Comparison of ENCODE assay signal across 1 cellular context in the genomic region with DNA sequence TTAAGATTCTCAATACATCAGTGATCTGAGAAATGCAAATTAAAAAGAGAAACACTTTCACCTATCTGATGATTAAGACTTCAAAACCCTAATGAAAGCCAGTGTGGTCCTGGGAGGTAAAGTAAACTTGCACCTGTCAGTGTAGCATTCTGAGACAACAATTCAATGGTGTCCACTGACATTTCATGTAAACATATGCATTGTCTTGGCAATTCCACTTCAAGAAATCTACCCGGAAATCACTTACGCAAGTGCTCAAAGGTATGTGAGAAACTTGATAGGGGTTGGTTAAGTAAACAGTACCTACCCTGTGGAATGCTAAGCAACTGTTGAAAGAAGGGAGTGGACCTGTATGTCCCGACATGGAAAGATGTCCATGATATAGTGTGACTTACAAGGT.
TF ChIP-seq lines count a peak whose summit lies in the region.

No MANE protein-coding gene starts in this region.

TF ChIP-seq in HepG2, 621 proteins besides CTCF, POLR2A, EP300 and RAD21 (continued from another document):
- TF ChIP-seq, protein P1, sequence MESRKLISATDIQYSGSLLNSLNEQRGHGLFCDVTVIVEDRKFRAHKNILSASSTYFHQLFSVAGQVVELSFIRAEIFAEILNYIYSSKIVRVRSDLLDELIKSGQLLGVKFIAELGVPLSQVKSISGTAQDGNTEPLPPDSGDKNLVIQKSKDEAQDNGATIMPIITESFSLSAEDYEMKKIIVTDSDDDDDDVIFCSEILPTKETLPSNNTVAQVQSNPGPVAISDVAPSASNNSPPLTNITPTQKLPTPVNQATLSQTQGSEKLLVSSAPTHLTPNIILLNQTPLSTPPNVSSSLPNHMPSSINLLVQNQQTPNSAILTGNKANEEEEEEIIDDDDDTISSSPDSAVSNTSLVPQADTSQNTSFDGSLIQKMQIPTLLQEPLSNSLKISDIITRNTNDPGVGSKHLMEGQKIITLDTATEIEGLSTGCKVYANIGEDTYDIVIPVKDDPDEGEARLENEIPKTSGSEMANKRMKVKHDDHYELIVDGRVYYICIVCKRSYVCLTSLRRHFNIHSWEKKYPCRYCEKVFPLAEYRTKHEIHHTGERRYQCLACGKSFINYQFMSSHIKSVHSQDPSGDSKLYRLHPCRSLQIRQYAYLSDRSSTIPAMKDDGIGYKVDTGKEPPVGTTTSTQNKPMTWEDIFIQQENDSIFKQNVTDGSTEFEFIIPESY (CRISPR knock-in tag; IDR thresholded peaks at IDR 0.05) = no peak
- TF ChIP-seq, protein P2, sequence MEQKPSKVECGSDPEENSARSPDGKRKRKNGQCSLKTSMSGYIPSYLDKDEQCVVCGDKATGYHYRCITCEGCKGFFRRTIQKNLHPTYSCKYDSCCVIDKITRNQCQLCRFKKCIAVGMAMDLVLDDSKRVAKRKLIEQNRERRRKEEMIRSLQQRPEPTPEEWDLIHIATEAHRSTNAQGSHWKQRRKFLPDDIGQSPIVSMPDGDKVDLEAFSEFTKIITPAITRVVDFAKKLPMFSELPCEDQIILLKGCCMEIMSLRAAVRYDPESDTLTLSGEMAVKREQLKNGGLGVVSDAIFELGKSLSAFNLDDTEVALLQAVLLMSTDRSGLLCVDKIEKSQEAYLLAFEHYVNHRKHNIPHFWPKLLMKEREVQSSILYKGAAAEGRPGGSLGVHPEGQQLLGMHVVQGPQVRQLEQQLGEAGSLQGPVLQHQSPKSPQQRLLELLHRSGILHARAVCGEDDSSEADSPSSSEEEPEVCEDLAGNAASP (CRISPR knock-in tag; IDR thresholded peaks at IDR 0.05; ENCODE audit: borderline replicate concordance) = no peak
- 0 out of 2 replicates have a peak, but pooled peaks have one; percentile 41 for TF ChIP-seq THAP11 (CRISPR knock-in tag; IDR thresholded peaks at IDR 0.05)
- TF ChIP-seq FOXK1 (CRISPR knock-in tag; IDR thresholded peaks at IDR 0.05; ENCODE audit: borderline replicate concordance, low read depth) = peak; percentile 22; the same call in 1 of the 2 replicates
- TF ChIP-seq EED (CRISPR knock-in tag; IDR thresholded peaks at IDR 0.05) = no peak
- no peak for TF ChIP-seq ZNF382 (CRISPR knock-in tag; IDR thresholded peaks at IDR 0.05; ENCODE audit: borderline replicate concordance)
- no peak for TF ChIP-seq PHF5A (CRISPR knock-in tag; IDR thresholded peaks at IDR 0.05; ENCODE audit: low read depth, unreplicated experiment)
- TF ChIP-seq NFYB (CRISPR knock-in tag; IDR thresholded peaks at IDR 0.05) = no peak
- TF ChIP-seq, protein P3, sequence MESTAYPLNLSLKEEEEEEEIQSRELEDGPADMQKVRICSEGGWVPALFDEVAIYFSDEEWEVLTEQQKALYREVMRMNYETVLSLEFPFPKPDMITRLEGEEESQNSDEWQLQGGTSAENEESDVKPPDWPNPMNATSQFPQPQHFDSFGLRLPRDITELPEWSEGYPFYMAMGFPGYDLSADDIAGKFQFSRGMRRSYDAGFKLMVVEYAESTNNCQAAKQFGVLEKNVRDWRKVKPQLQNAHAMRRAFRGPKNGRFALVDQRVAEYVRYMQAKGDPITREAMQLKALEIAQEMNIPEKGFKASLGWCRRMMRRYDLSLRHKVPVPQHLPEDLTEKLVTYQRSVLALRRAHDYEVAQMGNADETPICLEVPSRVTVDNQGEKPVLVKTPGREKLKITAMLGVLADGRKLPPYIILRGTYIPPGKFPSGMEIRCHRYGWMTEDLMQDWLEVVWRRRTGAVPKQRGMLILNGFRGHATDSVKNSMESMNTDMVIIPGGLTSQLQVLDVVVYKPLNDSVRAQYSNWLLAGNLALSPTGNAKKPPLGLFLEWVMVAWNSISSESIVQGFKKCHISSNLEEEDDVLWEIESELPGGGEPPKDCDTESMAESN (CRISPR knock-in tag; conservative IDR thresholded peaks at IDR 0.05) = no peak
- 0 out of 2 replicates have a peak, but pooled peaks have one; percentile 48 for TF ChIP-seq TARDBP (CRISPR knock-in tag; IDR thresholded peaks at IDR 0.05)
- peak; percentile 49; the same call in 1 of the 2 replicates for TF ChIP-seq HMG20A (CRISPR knock-in tag; IDR thresholded peaks at IDR 0.05; ENCODE audit: borderline replicate concordance)
- no peak for TF ChIP-seq ZFP41 (CRISPR knock-in tag; IDR thresholded peaks at IDR 0.05; ENCODE audit: borderline replicate concordance)
- TF ChIP-seq, protein P4, sequence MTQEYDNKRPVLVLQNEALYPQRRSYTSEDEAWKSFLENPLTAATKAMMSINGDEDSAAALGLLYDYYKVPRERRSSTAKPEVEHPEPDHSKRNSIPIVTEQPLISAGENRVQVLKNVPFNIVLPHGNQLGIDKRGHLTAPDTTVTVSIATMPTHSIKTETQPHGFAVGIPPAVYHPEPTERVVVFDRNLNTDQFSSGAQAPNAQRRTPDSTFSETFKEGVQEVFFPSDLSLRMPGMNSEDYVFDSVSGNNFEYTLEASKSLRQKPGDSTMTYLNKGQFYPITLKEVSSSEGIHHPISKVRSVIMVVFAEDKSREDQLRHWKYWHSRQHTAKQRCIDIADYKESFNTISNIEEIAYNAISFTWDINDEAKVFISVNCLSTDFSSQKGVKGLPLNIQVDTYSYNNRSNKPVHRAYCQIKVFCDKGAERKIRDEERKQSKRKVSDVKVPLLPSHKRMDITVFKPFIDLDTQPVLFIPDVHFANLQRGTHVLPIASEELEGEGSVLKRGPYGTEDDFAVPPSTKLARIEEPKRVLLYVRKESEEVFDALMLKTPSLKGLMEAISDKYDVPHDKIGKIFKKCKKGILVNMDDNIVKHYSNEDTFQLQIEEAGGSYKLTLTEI (CRISPR knock-in tag; conservative IDR thresholded peaks at IDR 0.05) = no peak
- TF ChIP-seq, protein P5, sequence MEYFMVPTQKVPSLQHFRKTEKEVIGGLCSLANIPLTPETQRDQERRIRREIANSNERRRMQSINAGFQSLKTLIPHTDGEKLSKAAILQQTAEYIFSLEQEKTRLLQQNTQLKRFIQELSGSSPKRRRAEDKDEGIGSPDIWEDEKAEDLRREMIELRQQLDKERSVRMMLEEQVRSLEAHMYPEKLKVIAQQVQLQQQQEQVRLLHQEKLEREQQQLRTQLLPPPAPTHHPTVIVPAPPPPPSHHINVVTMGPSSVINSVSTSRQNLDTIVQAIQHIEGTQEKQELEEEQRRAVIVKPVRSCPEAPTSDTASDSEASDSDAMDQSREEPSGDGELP (IDR thresholded peaks at IDR 0.05; ENCODE audit: borderline replicate concordance, low read depth) = no peak
- no peak for TF ChIP-seq ZSCAN12 (CRISPR knock-in tag; IDR thresholded peaks at IDR 0.05)
- TF ChIP-seq, protein P6, sequence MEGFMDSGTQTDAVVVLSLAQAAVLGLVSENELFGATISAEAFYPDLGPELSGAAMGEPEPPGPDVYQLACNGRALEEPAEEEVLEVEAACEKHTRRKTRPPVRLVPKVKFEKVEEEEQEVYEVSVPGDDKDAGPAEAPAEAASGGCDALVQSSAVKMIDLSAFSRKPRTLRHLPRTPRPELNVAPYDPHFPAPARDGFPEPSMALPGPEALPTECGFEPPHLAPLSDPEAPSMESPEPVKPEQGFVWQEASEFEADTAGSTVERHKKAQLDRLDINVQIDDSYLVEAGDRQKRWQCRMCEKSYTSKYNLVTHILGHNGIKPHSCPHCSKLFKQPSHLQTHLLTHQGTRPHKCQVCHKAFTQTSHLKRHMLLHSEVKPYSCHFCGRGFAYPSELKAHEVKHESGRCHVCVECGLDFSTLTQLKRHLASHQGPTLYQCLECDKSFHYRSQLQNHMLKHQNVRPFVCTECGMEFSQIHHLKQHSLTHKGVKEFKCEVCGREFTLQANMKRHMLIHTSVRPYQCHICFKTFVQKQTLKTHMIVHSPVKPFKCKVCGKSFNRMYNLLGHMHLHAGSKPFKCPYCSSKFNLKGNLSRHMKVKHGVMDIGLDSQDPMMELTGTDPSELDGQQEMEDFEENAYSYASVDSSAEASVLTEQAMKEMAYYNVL (CRISPR knock-in tag; IDR thresholded peaks at IDR 0.05; ENCODE audit: borderline replicate concordance) = no peak
- TF ChIP-seq TBX3 (IDR thresholded peaks at IDR 0.05; ENCODE audit: borderline replicate concordance) = no peak
- TF ChIP-seq NR2F6 (IDR thresholded peaks at IDR 0.05) = no peak
- TF ChIP-seq NR2F6 (CRISPR knock-in tag; IDR thresholded peaks at IDR 0.05) = 0 out of 2 replicates have a peak, but pooled peaks have one; percentile 26
- TF ChIP-seq ZBTB20 (CRISPR knock-in tag; IDR thresholded peaks at IDR 0.05; ENCODE audit: borderline replicate concordance, low read depth) = 0 out of 2 replicates have a peak, but pooled peaks have one; percentile 49
- TF ChIP-seq, protein P7, sequence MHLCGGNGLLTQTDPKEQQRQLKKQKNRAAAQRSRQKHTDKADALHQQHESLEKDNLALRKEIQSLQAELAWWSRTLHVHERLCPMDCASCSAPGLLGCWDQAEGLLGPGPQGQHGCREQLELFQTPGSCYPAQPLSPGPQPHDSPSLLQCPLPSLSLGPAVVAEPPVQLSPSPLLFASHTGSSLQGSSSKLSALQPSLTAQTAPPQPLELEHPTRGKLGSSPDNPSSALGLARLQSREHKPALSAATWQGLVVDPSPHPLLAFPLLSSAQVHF (CRISPR knock-in tag; IDR thresholded peaks at IDR 0.05) = no peak
- TF ChIP-seq ZSCAN22 (CRISPR knock-in tag; IDR thresholded peaks at IDR 0.05) = no peak
- TF ChIP-seq SOX6 (IDR thresholded peaks at IDR 0.05) = no peak
- TF ChIP-seq SOX6 (CRISPR knock-in tag; IDR thresholded peaks at IDR 0.05) = peak; percentile 97
- TF ChIP-seq, protein P8, sequence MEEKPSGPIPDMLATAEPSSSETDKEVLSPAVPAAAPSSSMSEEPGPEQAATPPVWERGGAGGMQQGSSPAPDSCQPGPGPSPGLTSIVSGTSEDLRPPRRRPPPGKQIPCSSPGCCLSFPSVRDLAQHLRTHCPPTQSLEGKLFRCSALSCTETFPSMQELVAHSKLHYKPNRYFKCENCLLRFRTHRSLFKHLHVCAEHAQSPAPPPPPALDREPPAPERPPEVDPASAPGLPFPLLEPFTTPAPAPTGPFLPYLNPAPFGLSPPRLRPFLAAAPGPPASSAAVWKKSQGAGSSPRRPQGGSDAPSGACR (CRISPR knock-in tag; IDR thresholded peaks at IDR 0.05) = no peak
- TF ChIP-seq ZNF530 (CRISPR knock-in tag; IDR thresholded peaks at IDR 0.05; ENCODE audit: low read depth) = no peak
- TF ChIP-seq NR3C1 (CRISPR knock-in tag; IDR thresholded peaks at IDR 0.05) = no peak
- no peak for TF ChIP-seq PAF1 (CRISPR knock-in tag; IDR thresholded peaks at IDR 0.05)
- no peak for TF ChIP-seq FOXP1 (IDR thresholded peaks at IDR 0.05)
- peak; percentile 69; the same call in 1 of the 2 replicates for TF ChIP-seq FOXP1 (CRISPR knock-in tag; IDR thresholded peaks at IDR 0.05)
- peak; percentile 80 for TF ChIP-seq NCOA2 (CRISPR knock-in tag; IDR thresholded peaks at IDR 0.05)
- TF ChIP-seq CREM (IDR thresholded peaks at IDR 0.05) = peak; percentile 32; the same call in 1 of the 2 replicates
- TF ChIP-seq CREM (CRISPR knock-in tag; IDR thresholded peaks at IDR 0.05) = no peak
- TF ChIP-seq CEBPG (CRISPR knock-in tag; IDR thresholded peaks at IDR 0.05) = peak; percentile 83
- TF ChIP-seq ZNF33A (CRISPR knock-in tag; IDR thresholded peaks at IDR 0.05; ENCODE audit: borderline replicate concordance) = no peak
- TF ChIP-seq HOXA7 (CRISPR knock-in tag; IDR thresholded peaks at IDR 0.05) = no peak
- no peak for TF ChIP-seq ZC3H4 (CRISPR knock-in tag; IDR thresholded peaks at IDR 0.05; ENCODE audit: borderline replicate concordance)
- peak; percentile 60; the same call in 1 of the 2 replicates for TF ChIP-seq ZNF331 (CRISPR knock-in tag; IDR thresholded peaks at IDR 0.05)
- TF ChIP-seq, protein P9, sequence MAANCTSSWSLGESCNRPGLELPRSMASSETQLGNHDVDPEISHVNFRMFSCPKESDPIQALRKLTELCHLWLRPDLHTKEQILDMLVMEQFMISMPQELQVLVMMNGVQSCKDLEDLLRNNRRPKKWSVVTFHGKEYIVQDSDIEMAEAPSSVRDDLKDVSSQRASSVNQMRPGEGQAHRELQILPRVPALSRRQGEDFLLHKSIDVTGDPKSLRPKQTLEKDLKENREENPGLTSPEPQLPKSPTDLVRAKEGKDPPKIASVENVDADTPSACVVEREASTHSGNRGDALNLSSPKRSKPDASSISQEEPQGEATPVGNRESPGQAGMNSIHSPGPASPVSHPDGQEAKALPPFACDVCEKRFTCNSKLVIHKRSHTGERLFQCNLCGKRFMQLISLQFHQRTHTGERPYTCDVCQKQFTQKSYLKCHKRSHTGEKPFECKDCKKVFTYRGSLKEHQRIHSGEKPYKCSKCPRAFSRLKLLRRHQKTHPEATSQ (CRISPR knock-in tag; IDR thresholded peaks at IDR 0.05; ENCODE audit: borderline replicate concordance) = no peak
- TF ChIP-seq, protein P10, sequence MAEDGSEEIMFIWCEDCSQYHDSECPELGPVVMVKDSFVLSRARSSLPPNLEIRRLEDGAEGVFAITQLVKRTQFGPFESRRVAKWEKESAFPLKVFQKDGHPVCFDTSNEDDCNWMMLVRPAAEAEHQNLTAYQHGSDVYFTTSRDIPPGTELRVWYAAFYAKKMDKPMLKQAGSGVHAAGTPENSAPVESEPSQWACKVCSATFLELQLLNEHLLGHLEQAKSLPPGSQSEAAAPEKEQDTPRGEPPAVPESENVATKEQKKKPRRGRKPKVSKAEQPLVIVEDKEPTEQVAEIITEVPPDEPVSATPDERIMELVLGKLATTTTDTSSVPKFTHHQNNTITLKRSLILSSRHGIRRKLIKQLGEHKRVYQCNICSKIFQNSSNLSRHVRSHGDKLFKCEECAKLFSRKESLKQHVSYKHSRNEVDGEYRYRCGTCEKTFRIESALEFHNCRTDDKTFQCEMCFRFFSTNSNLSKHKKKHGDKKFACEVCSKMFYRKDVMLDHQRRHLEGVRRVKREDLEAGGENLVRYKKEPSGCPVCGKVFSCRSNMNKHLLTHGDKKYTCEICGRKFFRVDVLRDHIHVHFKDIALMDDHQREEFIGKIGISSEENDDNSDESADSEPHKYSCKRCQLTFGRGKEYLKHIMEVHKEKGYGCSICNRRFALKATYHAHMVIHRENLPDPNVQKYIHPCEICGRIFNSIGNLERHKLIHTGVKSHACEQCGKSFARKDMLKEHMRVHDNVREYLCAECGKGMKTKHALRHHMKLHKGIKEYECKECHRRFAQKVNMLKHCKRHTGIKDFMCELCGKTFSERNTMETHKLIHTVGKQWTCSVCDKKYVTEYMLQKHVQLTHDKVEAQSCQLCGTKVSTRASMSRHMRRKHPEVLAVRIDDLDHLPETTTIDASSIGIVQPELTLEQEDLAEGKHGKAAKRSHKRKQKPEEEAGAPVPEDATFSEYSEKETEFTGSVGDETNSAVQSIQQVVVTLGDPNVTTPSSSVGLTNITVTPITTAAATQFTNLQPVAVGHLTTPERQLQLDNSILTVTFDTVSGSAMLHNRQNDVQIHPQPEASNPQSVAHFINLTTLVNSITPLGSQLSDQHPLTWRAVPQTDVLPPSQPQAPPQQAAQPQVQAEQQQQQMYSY (CRISPR knock-in tag; IDR thresholded peaks at IDR 0.05) = no peak
- TF ChIP-seq, protein P11, sequence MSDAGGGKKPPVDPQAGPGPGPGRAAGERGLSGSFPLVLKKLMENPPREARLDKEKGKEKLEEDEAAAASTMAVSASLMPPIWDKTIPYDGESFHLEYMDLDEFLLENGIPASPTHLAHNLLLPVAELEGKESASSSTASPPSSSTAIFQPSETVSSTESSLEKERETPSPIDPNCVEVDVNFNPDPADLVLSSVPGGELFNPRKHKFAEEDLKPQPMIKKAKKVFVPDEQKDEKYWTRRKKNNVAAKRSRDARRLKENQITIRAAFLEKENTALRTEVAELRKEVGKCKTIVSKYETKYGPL (CRISPR knock-in tag; IDR thresholded peaks at IDR 0.05) = no peak
- no peak for TF ChIP-seq KAT2B (IDR thresholded peaks at IDR 0.05; ENCODE audit: borderline replicate concordance, low read depth, low read length)
- no peak for TF ChIP-seq ZNF619 (CRISPR knock-in tag; IDR thresholded peaks at IDR 0.05)
- no peak for TF ChIP-seq SALL2 (CRISPR knock-in tag; IDR thresholded peaks at IDR 0.05)
- TF ChIP-seq RFX1 (IDR thresholded peaks at IDR 0.05) = no peak
